7 cellular contexts compared by ENCODE assay signal in genomic region chr7:5636914-5637313, GRCh38. TPM values are rescaled to one million over a fixed set of nuclear protein-coding genes. Genes with fewer than 3 reads are reported as not detected.
DNase-seq lines count a peak whose midpoint lies in the region; ATAC-seq, FAIRE-seq and TF ChIP-seq lines count a peak whose summit lies in the region.

No MANE protein-coding gene starts in this region.

- FAIRE-seq in bronchial epithelial cell (lab: Jason Lieb, UNC): no peak

- peak overlapping the region; percentile 57 for H3K4ac ChIP-seq in IMR-90 (ENCODE audit: low read depth, low read length)

- H2AK5ac ChIP-seq in IMR-90 (ENCODE audit: low read depth, low read length): peak overlapping the region; percentile 83

- CTCF ChIA-PET in IMR-90 (lab: Yijun Ruan, JAX): interaction anchor here (0.8 kb wide), 1 partner anchor 10 kb away, joined by 3 read pairs; no protein-coding TSS in a partner anchor

- peak overlapping the region; percentile 33 for H2BK20ac ChIP-seq in IMR-90 (ENCODE audit: low read depth, low read length)

- H2BK5ac ChIP-seq in IMR-90 (ENCODE audit: low read depth, low read length, poor library complexity, severe bottlenecking): peak overlapping the region; percentile 44

- peak overlapping the region; percentile 51 for H3K14ac ChIP-seq in IMR-90 (replicated peaks; ENCODE audit: low read depth, low read length)

- POLR2A ChIA-PET in IMR-90 (lab: Charles Lee; ENCODE audit: unreplicated experiment): no interaction called here

- in situ Hi-C loops in IMR-90 (cut with MboI; ENCODE audit: low sequenced_read_pairs): no loop called here
- in situ Hi-C loops in G401 (cut with HindIII; ENCODE audit: low sequenced_read_pairs): no loop called here

- H3K23ac ChIP-seq in IMR-90 (ENCODE audit: low read depth, low read length): peak overlapping the region; percentile 32

- peak overlapping the region; percentile 61 for H2AFZ ChIP-seq in IMR-90 (replicated peaks; ENCODE audit: low read length, poor library complexity)

- TF ChIP-seq CTCF in IMR-90 (conservative IDR thresholded peaks at IDR 0.05; ENCODE audit: low read depth, low read length): no peak
- TF ChIP-seq CTCF in bronchial epithelial cell (IDR thresholded peaks at IDR 0.05; ENCODE audit: insufficient read depth, low read length, severe bottlenecking): no peak
- TF ChIP-seq CTCF in BE2C (IDR thresholded peaks at IDR 0.05; ENCODE audit: low read depth, low read length): no peak

- H3K4me2 ChIP-seq in IMR-90 (ENCODE audit: low read depth, low read length): peak overlapping the region; percentile 18; the same call in 1 of the 2 replicates

- no peaks in the 10 kb centered on the region for H3K27me3 ChIP-seq in IMR-90 (ENCODE audit: control insufficient read depth, insufficient read depth, low read length)
- H3K27me3 ChIP-seq in bronchial epithelial cell (ENCODE audit: control insufficient read depth, insufficient read depth, low read length): no peaks in the 10 kb centered on the region
- H3K27me3 ChIP-seq in BE2C: no peaks in the 10 kb centered on the region

- H2BK120ac ChIP-seq in IMR-90 (ENCODE audit: low read depth, low read length): peak overlapping the region; percentile 60

- peaks cover 19% of the 10 kb centered on the region for H3K36me3 ChIP-seq in IMR-90 (ENCODE audit: control insufficient read depth, insufficient read depth, low read length)
- H3K36me3 ChIP-seq in bronchial epithelial cell (ENCODE audit: control insufficient read depth, insufficient read depth, low read length): peaks cover 8% of the 10 kb centered on the region
- peaks cover 46% of the 10 kb centered on the region for H3K36me3 ChIP-seq in BE2C

- dilution Hi-C loops in IMR-90 (cut with HindIII; ENCODE audit: low sequenced_read_pairs, unreplicated experiment): no loop called here

- ATAC-seq in IMR-90 (ENCODE audit: low read depth): peak; percentile 84
- ATAC-seq in left colon: peak; percentile 51
- ATAC-seq in HG03469 (IDR thresholded peaks at IDR 0.05; ENCODE audit: unreplicated experiment): no peak

- H3K9ac ChIP-seq in IMR-90 (ENCODE audit: low read depth, low read length): peak overlapping the region; percentile 41; the same call in 1 of the 2 replicates

- peaks cover 32% of the 10 kb centered on the region for H3K4me1 ChIP-seq in IMR-90 (ENCODE audit: control insufficient read depth, insufficient read depth, low read length)
- peaks cover 34% of the 10 kb centered on the region for H3K4me1 ChIP-seq in BE2C

- DNase-seq in IMR-90: peak; percentile 90
- DNase-seq in bronchial epithelial cell (ENCODE audit: low read depth): peak; percentile 55
- peak; percentile 44 to 70 for DNase-seq in left colon
- no peak for DNase-seq in BE2C
- no peak for DNase-seq in G401 (ENCODE audit: low spot score)

- no peaks in the 10 kb centered on the region for H4K20me1 ChIP-seq in IMR-90 (ENCODE audit: insufficient read depth, low read length)

- H2BK15ac ChIP-seq in IMR-90 (ENCODE audit: low read depth, low read length): peak overlapping the region; percentile 54

- no CpG with 5 or more reads among the region's 6 CpGs for WGBS in IMR-90 (ENCODE audit: extremely low coverage in 2 of 2, insufficient read length in 1 of 2), 2 experiments

- H3K56ac ChIP-seq in IMR-90 (ENCODE audit: extremely low read depth, insufficient read depth, low read length): 0 out of 2 replicates have a peak overlapping the region, but pooled peaks have one; percentile 52

- no peak for TF ChIP-seq POLR2A in IMR-90 (IDR thresholded peaks at IDR 0.05; ENCODE audit: low read depth, low read length)

- peaks cover 18 to 64% of the 10 kb centered on the region in 2 experiments for H3K79me1 ChIP-seq in IMR-90 (ENCODE audit: low read depth in 1 of 2, low read length in 2 of 2)

- H3K9me1 ChIP-seq in IMR-90 (ENCODE audit: insufficient read depth, low read length): peaks cover 19% of the 10 kb centered on the region

- peak overlapping the region; percentile 55 for H2AK9ac ChIP-seq in IMR-90 (replicated peaks; ENCODE audit: low read depth, low read length, poor library complexity)

- no peak overlapping the region for H3K4me3 ChIP-seq in IMR-90 (ENCODE audit: insufficient read depth, low read depth, low read length)
- no peak overlapping the region for H3K4me3 ChIP-seq in bronchial epithelial cell (ENCODE audit: low read depth, low read length)
- H3K4me3 ChIP-seq in BE2C (ENCODE audit: low read depth, low read length): no peak overlapping the region

- intact Hi-C loops in IMR-90 (cut with micrococcal nuclease) (loop anchor here (5.0 kb wide), 1 partner anchor 35 kb away; no protein-coding TSS in a partner anchor), left colon (cut with DNase I, micrococcal nuclease) (no loop called here)

- peak overlapping the region; percentile 25 to 56; a peak in 3 of 4 replicates for H4K8ac ChIP-seq in IMR-90 (ENCODE audit: low read depth in 2 of 2, low read length in 2 of 2)

- TF ChIP-seq RAD21 in IMR-90 (IDR thresholded peaks at IDR 0.05; ENCODE audit: low read length): no peak

- H3K27ac ChIP-seq in IMR-90 (ENCODE audit: insufficient read depth, low read length) (peak overlapping the region; percentile 79; the same call in 1 of the 2 replicates), temporal lobe (ENCODE audit: low read depth, low read length) (peak overlapping the region; percentile 96)

- peak overlapping the region; percentile 19; the same call in 1 of the 2 replicates for H4K5ac ChIP-seq in IMR-90 (ENCODE audit: low read depth, low read length)

- H3K18ac ChIP-seq in IMR-90 (ENCODE audit: low read depth, low read length): peak overlapping the region; percentile 29

- BruUV-seq in IMR-90 (replicated peaks; lab: Mats Ljungman, UMichigan): no TSS peak

- no peaks in the 10 kb centered on the region for H3K9me3 ChIP-seq in IMR-90 (ENCODE audit: control insufficient read depth, insufficient read depth, low read length)
- H3K9me3 ChIP-seq in BE2C: no peaks in the 10 kb centered on the region

- peak overlapping the region; percentile 78 for H4K91ac ChIP-seq in IMR-90 (ENCODE audit: insufficient read depth, low read depth, low read length)

TF ChIP-seq in IMR-90, 13 proteins besides CTCF, POLR2A, EP300 and RAD21:
- TF ChIP-seq RFX5 (IDR thresholded peaks at IDR 0.05; ENCODE audit: low read depth, low read length) (no peak), CHD1 (IDR thresholded peaks at IDR 0.05; ENCODE audit: low read depth, low read length) (no peak), FOS (IDR thresholded peaks at IDR 0.05; ENCODE audit: low read depth, low read length) (peak; percentile 73), MAZ (IDR thresholded peaks at IDR 0.05; ENCODE audit: borderline replicate concordance, low read depth, low read length) (peak; percentile 54; the same call in 1 of the 2 replicates), ELK1 (IDR thresholded peaks at IDR 0.05; ENCODE audit: borderline replicate concordance, low read depth, low read length) (no peak), CEBPB (IDR thresholded peaks at IDR 0.05; ENCODE audit: low read depth, low read length) (no peak), NFE2L2 (IDR thresholded peaks at IDR 0.05; ENCODE audit: low read depth, low read length) (peak; percentile 75; the same call in 1 of the 2 replicates), BHLHE40 (IDR thresholded peaks at IDR 0.05; ENCODE audit: low read depth, low read length) (peak; percentile 58; the same call in 1 of the 2 replicates), MXI1 (IDR thresholded peaks at IDR 0.05; ENCODE audit: borderline replicate concordance, low read depth, low read length) (peak; percentile 22; the same call in 1 of the 2 replicates), SMC3 (IDR thresholded peaks at IDR 0.05; ENCODE audit: low read depth, low read length) (no peak), RCOR1 (IDR thresholded peaks at IDR 0.05; ENCODE audit: insufficient replicate concordance, low read length) (no peak), MAFK (IDR thresholded peaks at IDR 0.05; ENCODE audit: low read depth, low read length) (peak; percentile 50; the same call in 1 of the 2 replicates)
- TF ChIP-seq, protein P1, sequence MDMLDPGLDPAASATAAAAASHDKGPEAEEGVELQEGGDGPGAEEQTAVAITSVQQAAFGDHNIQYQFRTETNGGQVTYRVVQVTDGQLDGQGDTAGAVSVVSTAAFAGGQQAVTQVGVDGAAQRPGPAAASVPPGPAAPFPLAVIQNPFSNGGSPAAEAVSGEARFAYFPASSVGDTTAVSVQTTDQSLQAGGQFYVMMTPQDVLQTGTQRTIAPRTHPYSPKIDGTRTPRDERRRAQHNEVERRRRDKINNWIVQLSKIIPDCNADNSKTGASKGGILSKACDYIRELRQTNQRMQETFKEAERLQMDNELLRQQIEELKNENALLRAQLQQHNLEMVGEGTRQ (IDR thresholded peaks at IDR 0.05; ENCODE audit: low read depth, low read length): no peak

RNA-seq across cellular contexts. Expression of gene FSCN1, which starts 44.3 kb away (rescaled TPM):
- total RNA-seq in IMR-90 (2012; rRNA removed) (118 and 137 TPM in 2 replicates), bronchial epithelial cell (182 and 253 TPM in 2 replicates), left colon (10 to 100 TPM in 1 of 2 donors, 1 to 10 TPM in 1; 4.7 to 10.4 TPM), temporal lobe (151 TPM)
- 277 and 353 TPM in 2 replicates for polyA plus RNA-seq in IMR-90 (2012; rRNA removed)
- polyA plus RNA-seq in IMR-90 (2012; cell fraction: cytosol; rRNA removed): 217 and 436 TPM in 2 replicates
- polyA plus RNA-seq in IMR-90 (2012; cell fraction: nucleus; rRNA removed; ENCODE audit: low replicate concordance): 131 and 368 TPM in 2 replicates
- polyA plus RNA-seq in BE2C (2012; ENCODE audit: insufficient read depth, insufficient read length, low read depth): 1,215 TPM
- total RNA-seq in G401 (2014; rRNA removed; shearing (Covaris generic)): 118 and 132 TPM in 2 replicates

Comparison
In these comparisons a context has a peak if more than half of its experiments do, and no peak if none do; other contexts are left out.
1. DNase-seq: peak in IMR-90 (single experiment), bronchial epithelial cell (single experiment) and left colon (2 of 2); none in BE2C (single experiment) and G401 (single experiment).
2. RNA of gene FSCN1, which starts 44.3 kb away (total RNA-seq): 182 to 253 TPM in bronchial epithelial cell, 151 TPM in temporal lobe (single experiment), 118 to 132 TPM in G401 and 118 to 137 TPM in IMR-90; 4.7 to 10.4 TPM in left colon; every median in the first group is over 10 times any median in the second.